In the genomic region with DNA sequence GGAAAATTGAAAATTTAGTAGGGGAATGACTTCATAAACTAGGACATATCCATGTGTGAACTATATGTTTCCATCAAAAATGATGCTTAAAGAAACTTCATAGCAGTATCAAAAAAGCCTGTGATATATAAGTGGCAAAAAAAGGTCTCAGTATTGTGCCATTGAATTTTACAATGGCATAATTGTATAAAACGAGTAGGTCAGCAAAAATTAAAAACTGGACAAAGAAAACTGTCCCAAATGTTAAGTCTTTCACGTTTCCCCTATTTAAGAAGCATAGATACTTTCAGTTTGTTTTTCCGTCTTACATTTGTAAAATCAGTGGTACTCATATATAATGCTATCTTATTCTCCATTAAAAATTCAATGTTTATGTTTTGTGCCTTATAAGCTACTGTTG, we compare ENCODE assay signal across 1 cellular context.
TF ChIP-seq lines count a peak whose summit lies in the region.

No MANE protein-coding gene starts in this region.

TF ChIP-seq in HepG2, 621 proteins besides CTCF, POLR2A, EP300 and RAD21 (continued from another document):
- TF ChIP-seq, protein P1, sequence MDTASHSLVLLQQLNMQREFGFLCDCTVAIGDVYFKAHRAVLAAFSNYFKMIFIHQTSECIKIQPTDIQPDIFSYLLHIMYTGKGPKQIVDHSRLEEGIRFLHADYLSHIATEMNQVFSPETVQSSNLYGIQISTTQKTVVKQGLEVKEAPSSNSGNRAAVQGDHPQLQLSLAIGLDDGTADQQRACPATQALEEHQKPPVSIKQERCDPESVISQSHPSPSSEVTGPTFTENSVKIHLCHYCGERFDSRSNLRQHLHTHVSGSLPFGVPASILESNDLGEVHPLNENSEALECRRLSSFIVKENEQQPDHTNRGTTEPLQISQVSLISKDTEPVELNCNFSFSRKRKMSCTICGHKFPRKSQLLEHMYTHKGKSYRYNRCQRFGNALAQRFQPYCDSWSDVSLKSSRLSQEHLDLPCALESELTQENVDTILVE (CRISPR knock-in tag; IDR thresholded peaks at IDR 0.05): no peak
- TF ChIP-seq MAFF (IDR thresholded peaks at IDR 0.05; ENCODE audit: low read depth, low read length): peak; percentile 86
